1 cellular context compared by ENCODE assay signal in genomic region chr7:105655901-105656380, GRCh38.
TF ChIP-seq lines count a peak whose summit lies in the region.

No MANE protein-coding gene starts in this region.

TF ChIP-seq in SK-N-SH treated with all-trans-retinoic acid at 6 μM for 48 hours, 23 proteins besides CTCF, POLR2A, EP300 and RAD21:
- TF ChIP-seq TCF4 (CRISPR knock-in tag; IDR thresholded peaks at IDR 0.05; ENCODE audit: borderline replicate concordance) = no peak
